ENCODE assay signal across 8 cellular contexts in the genomic region with DNA sequence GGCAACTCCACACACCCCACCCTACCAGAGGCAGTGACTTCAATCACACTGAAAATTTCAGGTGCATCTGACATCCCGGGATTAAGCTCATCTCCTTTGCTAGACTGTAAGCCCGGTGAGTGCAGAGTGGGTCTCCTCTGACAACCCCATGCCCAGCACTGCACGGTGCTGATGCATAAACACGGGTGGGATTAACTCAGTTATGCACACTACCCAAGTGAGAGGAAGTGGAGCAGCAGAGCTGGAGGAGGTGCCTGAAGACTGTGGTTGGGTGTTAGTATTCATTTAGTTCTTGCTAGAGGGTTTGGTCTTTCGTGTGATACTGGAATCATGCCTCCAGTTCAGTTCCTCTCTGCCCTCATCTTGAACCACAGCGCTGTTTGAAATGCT. TPM values are rescaled to one million over a fixed set of nuclear protein-coding genes. Genes with fewer than 3 reads are reported as not detected.
DNase-seq lines count a peak whose midpoint lies in the region; ATAC-seq and TF ChIP-seq lines count a peak whose summit lies in the region.

No MANE protein-coding gene starts in this region.

- H3K27me3 ChIP-seq in foreskin keratinocyte = no peaks in the 10 kb centered on the region

- H3K4me3 ChIP-seq in Jurkat, Clone E6-1 (ENCODE audit: low read length) = peak overlapping the region; percentile 67
- H3K4me3 ChIP-seq in foreskin fibroblast (ENCODE audit: low read depth in 1 of 2, low read length in 2 of 2) = no peak overlapping the region

- TF ChIP-seq CTCF in foreskin keratinocyte (conservative IDR thresholded peaks at IDR 0.05) (no peak), foreskin fibroblast (IDR thresholded peaks at IDR 0.05; ENCODE audit: low read depth, low read length) (no peak)

- no peak for ATAC-seq in foreskin keratinocyte

- H3K4me1 ChIP-seq in foreskin keratinocyte = peaks cover 10% of the 10 kb centered on the region

- DNase-seq in activated gamma-delta T cell treated with Interleukin-2 at 50 U/mL for 16 hours (peak; percentile 49), activated gamma-delta T cell (lab: John Stamatoyannopoulos, UW) (no peak), foreskin keratinocyte (no peak), putamen (ENCODE audit: low spot score) (no peak), foreskin fibroblast (no peak)
- DNase-seq in Jurkat, Clone E6-1 (ENCODE audit: low read depth, low spot score) = peak; percentile 76
- peak; percentile 64 for DNase-seq in activated CD4-positive, alpha-beta T cell treated with anti-CD3 and anti-CD28 coated beads for 48 hours
- peak; percentile 30 to 31 for DNase-seq in stimulated activated CD4-positive, alpha-beta T cell treated with anti-CD3 and anti-CD28 coated beads, Interleukin-2, amount 100 ng/mL, for 48 hours

- peak overlapping the region; percentile 31 for H3K27ac ChIP-seq in foreskin keratinocyte

RNA-seq across cellular contexts. Expression of a gene that starts 6.5 kb away (rescaled TPM):
- 20.4 TPM for polyA plus RNA-seq in Jurkat, Clone E6-1 (2012; ENCODE audit: insufficient read depth, insufficient read length)
- total RNA-seq in foreskin keratinocyte = 22.7 and 28.8 TPM in 2 replicates
- polyA plus RNA-seq in foreskin keratinocyte = 23.5 and 29.2 TPM in 2 replicates

RNA-seq across cellular contexts. Expression of a gene that starts 20.9 kb away (rescaled TPM):
- not detected for polyA plus RNA-seq in Jurkat, Clone E6-1 (2012; ENCODE audit: insufficient read depth, insufficient read length)
- total RNA-seq in foreskin keratinocyte = 0.24 and 0.28 TPM in 2 replicates
- polyA plus RNA-seq in foreskin keratinocyte = 0.30 and 0.31 TPM in 2 replicates

RNA-seq across cellular contexts. Expression of a gene that starts 38.8 kb away (rescaled TPM):
- 76.0 TPM for polyA plus RNA-seq in Jurkat, Clone E6-1 (2012; ENCODE audit: insufficient read depth, insufficient read length)
- total RNA-seq in foreskin keratinocyte = 56.2 and 57.3 TPM in 2 replicates
- 59.6 and 60.5 TPM in 2 replicates for polyA plus RNA-seq in foreskin keratinocyte

RNA-seq across cellular contexts. Expression of a gene that starts 43.3 kb away (rescaled TPM):
- polyA plus RNA-seq in Jurkat, Clone E6-1 (2012; ENCODE audit: insufficient read depth, insufficient read length) = 72.6 TPM
- 5.9 and 7.4 TPM in 2 replicates for total RNA-seq in foreskin keratinocyte
- 4.7 and 6.0 TPM in 2 replicates for polyA plus RNA-seq in foreskin keratinocyte

RNA-seq across cellular contexts. Expression of a gene that starts 51.1 kb away (rescaled TPM):
- 6.3 TPM for polyA plus RNA-seq in Jurkat, Clone E6-1 (2012; ENCODE audit: insufficient read depth, insufficient read length)
- total RNA-seq in foreskin keratinocyte = 3.7 and 4.0 TPM in 2 replicates
- polyA plus RNA-seq in foreskin keratinocyte = 2.2 and 2.6 TPM in 2 replicates

Comparison
In these comparisons a context has a peak if more than half of its experiments do, and no peak if none do; other contexts are left out.
1. DNase-seq: peak in activated gamma-delta T cell treated with Interleukin-2 at 50 U/mL for 16 hours (single experiment), Jurkat, Clone E6-1 (single experiment), activated CD4-positive, alpha-beta T cell treated with anti-CD3 and anti-CD28 coated beads for 48 hours (single experiment) and stimulated activated CD4-positive, alpha-beta T cell treated with anti-CD3 and anti-CD28 coated beads, Interleukin-2, amount 100 ng/mL, for 48 hours (2 of 2); none in activated gamma-delta T cell (single experiment), foreskin keratinocyte (0 of 2), putamen (single experiment) and foreskin fibroblast (0 of 2).